Comparison of ENCODE assay signal across 26 cellular contexts in genomic region chr1:156455362-156455761, GRCh38.
"Had no signal": no experiment of that assay in that cellular context is flagged by ENCODE, and none has a peak within 500 bp of the region (broad histone marks: within the 10 kb centered on the region; RNA-seq: fewer than 3 reads in every experiment).

No MANE protein-coding gene starts in this region.

- H3K4me3 ChIP-seq: MG63, SK-N-MC had no signal

- H3K27ac Mint-ChIP-seq: activated CD4-positive, alpha-beta memory T cell treated with anti-CD3 and anti-CD28 coated beads, Interleukin-2, amount 10 ng/mL, durations not matched to agents 7 days and 5 days; activated CD4-positive, alpha-beta T cell treated with anti-CD3 and anti-CD28 coated beads for 36 hours; activated naive CD4-positive, alpha-beta T cell treated with anti-CD3 and anti-CD28 coated beads for 36 hours had no signal

- H3K36me3 Mint-ChIP-seq: activated naive CD8-positive, alpha-beta T cell; T-cell had no signal

- H3K4me3 Mint-ChIP-seq: activated CD4-positive, alpha-beta memory T cell treated with anti-CD3 and anti-CD28 coated beads, Interleukin-2, amount 10 ng/mL, durations not matched to agents 7 days and 5 days; activated naive CD8-positive, alpha-beta T cell had no signal

- H3K27me3 Mint-ChIP-seq: activated naive CD8-positive, alpha-beta T cell; activated T-helper 17 cell treated with anti-CD3 and anti-CD28 coated beads, Interleukin-2, amount 50 U/mL, for 72 hours; T-cell had no signal

- H3K36me3 ChIP-seq: MG63 had no signal

- H3K27ac ChIP-seq: SK-N-MC had no signal

- H3K9me3 ChIP-seq: MG63 had no signal

- DNase-seq: activated CD4-positive, alpha-beta memory T cell treated with anti-CD3 and anti-CD28 coated beads, Interleukin-2, amount 10 ng/mL, durations not matched to agents 7 days and 5 days; activated CD4-positive, alpha-beta T cell treated with anti-CD3 and anti-CD28 coated beads for 36 hours; activated CD4-positive, alpha-beta T cell treated with anti-CD3 and anti-CD28 coated beads, Interleukin-2, amount 50 U/mL, for 1 hour; activated gamma-delta T cell; activated naive CD4-positive, alpha-beta T cell treated with anti-CD3 and anti-CD28 coated beads for 36 hours; activated T-cell treated with anti-CD3 and anti-CD28 coated beads for 4 hours; activated T-cell treated with anti-CD3 and anti-CD28 coated beads, Interleukin-2, amount 50 U/mL, for 48 hours; caudate nucleus; KG1; MG63; MV-4-11; NCI-H1092 treated with DMSO at 0.1 percent for 48 hours; NCI-H1417 treated with DMSO at 0.1 percent for 48 hours; NCI-H1694; NCI-H2029; NCI-H2107; NCI-H345; NCI-H510A; NCI-H526 treated with DMSO at 0.1 percent for 48 hours; NCI-H82; NK-92 treated with Interleukin-12 subunit alpha and Interleukin-12 subunit beta, amount 100 ng/mL, for 24 hours; PC-3; T-cell had no signal

- H3K9me3 Mint-ChIP-seq: activated CD4-positive, alpha-beta memory T cell treated with anti-CD3 and anti-CD28 coated beads, Interleukin-2, amount 10 ng/mL, durations not matched to agents 7 days and 5 days; activated naive CD4-positive, alpha-beta T cell treated with anti-CD3 and anti-CD28 coated beads for 36 hours; activated T-helper 17 cell treated with anti-CD3 and anti-CD28 coated beads, Interleukin-2, amount 50 U/mL, for 72 hours; T-cell had no signal

- ATAC-seq: activated CD4-positive, alpha-beta T cell treated with anti-CD3 and anti-CD28 coated beads for 36 hours; activated T-helper 17 cell treated with anti-CD3 and anti-CD28 coated beads, Interleukin-2, amount 50 U/mL, for 72 hours; PC-3; T-cell had no signal
